Comparison of ENCODE assay signal across 9 cellular contexts in genomic region chr12:96177013-96177412, GRCh38. TPM values are rescaled to one million over a fixed set of nuclear protein-coding genes. Genes with fewer than 3 reads are reported as not detected.
DNase-seq lines count a peak whose midpoint lies in the region; FAIRE-seq and TF ChIP-seq lines count a peak whose summit lies in the region.
"Had no signal": no experiment of that assay in that cellular context is flagged by ENCODE, and none has a peak within 500 bp of the region (broad histone marks: within the 10 kb centered on the region; RNA-seq: fewer than 3 reads in every experiment).

No MANE protein-coding gene starts in this region.

- H3K4me1 ChIP-seq in osteoblast (ENCODE audit: insufficient read depth, low read length) (no peaks in the 10 kb centered on the region), neuronal stem cell (ENCODE audit: control insufficient read depth in 2 of 2, insufficient read depth in 1 of 2, low read depth in 1 of 2, low read length in 2 of 2) (no peaks in the 10 kb centered on the region)
- H3K4me1 ChIP-seq: body of pancreas had no signal

- H4K20me1 ChIP-seq in osteoblast (ENCODE audit: insufficient read depth, low read length): no peaks in the 10 kb centered on the region

- H3K36me3 ChIP-seq in GM06990 (ENCODE audit: control insufficient read depth, insufficient read depth, low read length): no peaks in the 10 kb centered on the region
- H3K36me3 ChIP-seq in osteoblast (ENCODE audit: insufficient read depth, low read length): no peaks in the 10 kb centered on the region
- H3K36me3 ChIP-seq in neuronal stem cell (replicated peaks in 1 of 2; ENCODE audit: control insufficient read depth in 2 of 2, insufficient read depth in 2 of 2, low read length in 2 of 2): no peaks in the 10 kb centered on the region

- H3K27me3 ChIP-seq in GM06990 (replicated peaks; ENCODE audit: control insufficient read depth, insufficient read depth, low read length) (no peaks in the 10 kb centered on the region), osteoblast (ENCODE audit: insufficient read depth, low read length) (no peaks in the 10 kb centered on the region), neuronal stem cell (ENCODE audit: control insufficient read depth in 3 of 3, insufficient read depth in 3 of 3, low read depth in 1 of 3, low read length in 3 of 3) (no peaks in the 10 kb centered on the region)
- H3K27me3 ChIP-seq: body of pancreas had no signal

- no peaks in the 10 kb centered on the region for H3K79me2 ChIP-seq in osteoblast (ENCODE audit: insufficient read depth, low read length)

- H3K9me3 ChIP-seq in osteoblast (ENCODE audit: low read depth, low read length) (peaks cover 3% of the 10 kb centered on the region), neuronal stem cell (replicated peaks in 1 of 2; ENCODE audit: control insufficient read depth in 2 of 2, insufficient read depth in 1 of 2, low read depth in 1 of 2, low read length in 2 of 2) (no peaks in the 10 kb centered on the region)
- H3K9me3 ChIP-seq: body of pancreas had no signal

- H3K4me3 ChIP-seq in GM06990 (replicated peaks; ENCODE audit: low read depth, low read length) (no peak overlapping the region), osteoblast (ENCODE audit: insufficient read depth, low read length) (no peak overlapping the region), neuronal stem cell (ENCODE audit: low read length in 2 of 2) (no peak overlapping the region)
- H3K4me3 ChIP-seq: body of pancreas had no signal

- in situ Hi-C loops in GM13976 (cut with MboI; ENCODE audit: low sequenced_read_pairs, unreplicated experiment): no loop called here

- H2BK15ac ChIP-seq in neuronal stem cell (ENCODE audit: low read length): no peak overlapping the region

- no peak overlapping the region for H2AK5ac ChIP-seq in neuronal stem cell (ENCODE audit: low read depth, low read length)

- H3K18ac ChIP-seq in neuronal stem cell (ENCODE audit: low read length): no peak overlapping the region

- no peak overlapping the region for H3K4ac ChIP-seq in neuronal stem cell (ENCODE audit: low read length)

- H2BK120ac ChIP-seq in neuronal stem cell (ENCODE audit: low read depth, low read length): no peak overlapping the region

- no peak overlapping the region for H3K9ac ChIP-seq in neuronal stem cell (ENCODE audit: low read depth, low read length, poor library complexity)

- WGBS in neuronal stem cell (ENCODE audit: extremely low coverage in 2 of 2, insufficient read length in 2 of 2, insufficient replicate concordance in 1 of 2), 2 donors: no CpG with 5 or more reads among the region's 1 CpG

- no peak overlapping the region for H4K8ac ChIP-seq in neuronal stem cell (ENCODE audit: low read depth, low read length)

- peak; percentile 17 for DNase-seq in GM06990 (ENCODE audit: extremely low read depth, insufficient read length)
- peak; percentile 32 for DNase-seq in M059J (ENCODE audit: low read depth)
- DNase-seq in activated T-cell treated with anti-CD3 and anti-CD28 coated beads, Interleukin-2, amount 50 U/mL, for 48 hours: peak; percentile 78 to 81
- peak; percentile 95 for DNase-seq in osteoblast (ENCODE audit: insufficient read length, low spot score, missing footprints)
- DNase-seq in GM13976 (ENCODE audit: low spot score): no peak
- DNase-seq in NCI-H69 (lab: John Stamatoyannopoulos, UW): no peak
- DNase-seq in neuronal stem cell (ENCODE audit: low spot score): no peak
- DNase-seq in H54 (ENCODE audit: insufficient read length, low spot score): no peak

- H3K4me2 ChIP-seq in osteoblast (ENCODE audit: insufficient read depth, low read length) (peak overlapping the region; percentile 36), neuronal stem cell (ENCODE audit: insufficient read depth, low read length, poor library complexity, severe bottlenecking) (no peak overlapping the region)

- no peak overlapping the region for H2BK12ac ChIP-seq in neuronal stem cell (ENCODE audit: low read length)

- H2AFZ ChIP-seq in osteoblast (ENCODE audit: low read length) (peak overlapping the region; percentile 74), neuronal stem cell (ENCODE audit: low read length) (no peak overlapping the region)

- H3K23ac ChIP-seq in neuronal stem cell (ENCODE audit: low read depth, low read length, poor library complexity): no peak overlapping the region

- TF ChIP-seq CTCF in GM06990 (IDR thresholded peaks at IDR 0.05; ENCODE audit: insufficient read depth, low read length, poor library complexity, severe bottlenecking) (no peak), osteoblast (IDR thresholded peaks at IDR 0.05; ENCODE audit: extremely low read depth, low read depth, low read length) (no peak), GM13976 (IDR thresholded peaks at IDR 0.05; ENCODE audit: borderline replicate concordance, control extremely low read depth, extremely low read depth, insufficient read depth, missing control alignments) (no peak)

- no peaks in the 10 kb centered on the region for H3K79me1 ChIP-seq in neuronal stem cell (ENCODE audit: low read depth, low read length)

- no peak overlapping the region for H3K14ac ChIP-seq in neuronal stem cell (ENCODE audit: low read length)

- H4K91ac ChIP-seq in neuronal stem cell (ENCODE audit: low read depth, low read length, poor library complexity): no peak overlapping the region

- peak overlapping the region; percentile 33 for H3K27ac ChIP-seq in osteoblast (ENCODE audit: low read depth, low read length)
- H3K27ac ChIP-seq in neuronal stem cell (replicated peaks; ENCODE audit: low read length): no peak overlapping the region
- H3K27ac ChIP-seq: body of pancreas had no signal

- no peak overlapping the region for H2BK5ac ChIP-seq in neuronal stem cell (ENCODE audit: low read length)

- no peak for TF ChIP-seq POLR2A in H54 (IDR thresholded peaks at IDR 0.05; ENCODE audit: low read depth, low read length)

- FAIRE-seq in H54 (lab: Jason Lieb, UNC): no peak

RNA-seq across cellular contexts. Expression of gene ELK3, which starts 17.2 kb away (rescaled TPM):
- 20.9 and 34.9 TPM in 2 replicates for total RNA-seq in M059J (2014; rRNA removed; shearing (Covaris generic))
- total RNA-seq in osteoblast: 27.5 and 30.1 TPM in 2 replicates
- 6.3 TPM for polyA plus RNA-seq in neuronal stem cell (2013, experiment 1 of 2)
- polyA plus RNA-seq in neuronal stem cell (2013, experiment 2 of 2): 6.6 TPM

Comparison
In these comparisons a context has a peak if more than half of its experiments do, and no peak if none do; other contexts are left out.
1. DNase-seq: peak in GM06990 (single experiment), M059J (single experiment), activated T-cell treated with anti-CD3 and anti-CD28 coated beads, Interleukin-2, amount 50 U/mL, for 48 hours (2 of 2) and osteoblast (single experiment); none in GM13976 (single experiment), NCI-H69 (single experiment), neuronal stem cell (single experiment) and H54 (single experiment).